In genomic region chr19:56126983-56127780, GRCh38 we compare ENCODE assay signal across 19 cellular contexts. TPM values are rescaled to one million over a fixed set of nuclear protein-coding genes. Genes with fewer than 3 reads are reported as not detected.
"Had no signal": no experiment of that assay in that cellular context is flagged by ENCODE, and none has a peak within 500 bp of the region (broad histone marks: within the 10 kb centered on the region; RNA-seq: fewer than 3 reads in every experiment).

No MANE protein-coding gene starts in this region.

- FAIRE-seq: endothelial cell of umbilical vein, frontal cortex, keratinocyte had no signal

- H3K27me3 ChIP-seq: colonic mucosa, heart right ventricle, neutrophil, right atrium auricular region, tibial artery had no signal

- DNase-seq: activated CD4-positive, alpha-beta T cell treated with anti-CD3 and anti-CD28 coated beads for 48 hours; activated CD8-positive, alpha-beta memory T cell treated with anti-CD3 and anti-CD28 coated beads for 24 hours; activated naive CD4-positive, alpha-beta T cell treated with anti-CD3 and anti-CD28 coated beads, Interleukin-2, amount 50 U/mL, for 16 hours; caudate nucleus; colonic mucosa; heart right ventricle; left ventricle myocardium superior; mesendoderm; T1000; tibial artery; WERI-Rb-1 had no signal

- ATAC-seq: heart right ventricle, left ventricle myocardium superior had no signal

- H3K4me3 ChIP-seq: colonic mucosa, heart right ventricle, right atrium auricular region, smooth muscle cell, tibial artery had no signal

- H3K9me3 ChIP-seq: colonic mucosa, heart right ventricle, neutrophil, right atrium auricular region, tibial artery had no signal

- H3K36me3 ChIP-seq: colonic mucosa, heart right ventricle, neutrophil, right atrium auricular region, tibial artery, WERI-Rb-1 had no signal

- H3K27ac ChIP-seq: colonic mucosa, heart right ventricle, neutrophil, right atrium auricular region, tibial artery, WERI-Rb-1 had no signal

- H3K4me2 ChIP-seq: smooth muscle cell had no signal

RNA-seq across cellular contexts. Expression of gene GALP, which starts 48.6 kb away (rescaled TPM):
- total RNA-seq: colonic mucosa, endothelial cell of umbilical vein, fibroblast of lung, heart right ventricle, left ventricle myocardium superior, posterior vena cava, right atrium auricular region, smooth muscle cell had no signal
- polyA plus RNA-seq: endothelial cell of umbilical vein, fibroblast of lung, heart right ventricle, keratinocyte, smooth muscle cell had no signal
